Comparison of ENCODE assay signal across 8 cellular contexts in genomic region chr1:220089650-220090556, GRCh38. TPM values are rescaled to one million over a fixed set of nuclear protein-coding genes. Genes with fewer than 3 reads are reported as not detected.
DNase-seq lines count a peak whose midpoint lies in the region; ATAC-seq, FAIRE-seq and TF ChIP-seq lines count a peak whose summit lies in the region.

A gene with protein sequence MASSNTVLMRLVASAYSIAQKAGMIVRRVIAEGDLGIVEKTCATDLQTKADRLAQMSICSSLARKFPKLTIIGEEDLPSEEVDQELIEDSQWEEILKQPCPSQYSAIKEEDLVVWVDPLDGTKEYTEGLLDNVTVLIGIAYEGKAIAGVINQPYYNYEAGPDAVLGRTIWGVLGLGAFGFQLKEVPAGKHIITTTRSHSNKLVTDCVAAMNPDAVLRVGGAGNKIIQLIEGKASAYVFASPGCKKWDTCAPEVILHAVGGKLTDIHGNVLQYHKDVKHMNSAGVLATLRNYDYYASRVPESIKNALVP (minus strand): TSS chr1:220089788. CDS start chr1:220079846, 9,942 bp downstream.

- ATAC-seq in HG02678 (IDR thresholded peaks at IDR 0.05; ENCODE audit: unreplicated experiment) (peak; percentile 56), Right ventricle myocardium inferior (peak; percentile 85), pancreas (peak; percentile 69 to 89 (median 80))
- ATAC-seq in activated naive CD8-positive, alpha-beta T cell treated with anti-CD3 and anti-CD28 coated beads, Interleukin-2, amount 10 ng/mL, durations not matched to agents 7 days and 5 days (ENCODE audit: low read depth): peak; percentile 82

- peaks cover 42% of the 10 kb centered on the region for H3F3A ChIP-seq in SU-DHL-6 (ENCODE audit: insufficient read depth)

- H3K27me3 ChIP-seq in SU-DHL-6 (ENCODE audit: low read length) (no peaks in the 10 kb centered on the region), pancreas (no peaks in the 10 kb centered on the region), tibial artery (no peaks in the 10 kb centered on the region)

- H2AFZ ChIP-seq in SU-DHL-6 (ENCODE audit: low read depth, low read length, severe bottlenecking): peak within 1 kb of the TSS; percentile 66

- peaks cover 7% of the 10 kb centered on the region for H3K4me1 Mint-ChIP-seq in activated naive CD8-positive, alpha-beta T cell treated with anti-CD3 and anti-CD28 coated beads, Interleukin-2, amount 10 ng/mL, durations not matched to agents 7 days and 5 days

- FAIRE-seq in pancreas (lab: Jason Lieb, UNC): peak; percentile 76

- no peaks in the 10 kb centered on the region for H3K9me2 ChIP-seq in SU-DHL-6 (replicated peaks; ENCODE audit: insufficient read depth, low read length)

- TF ChIP-seq CTCF in GM12865 (IDR thresholded peaks at IDR 0.05; ENCODE audit: insufficient read depth, low read depth, low read length, missing control alignments) (no peak), SU-DHL-6 (IDR thresholded peaks at IDR 0.05; ENCODE audit: insufficient read depth, low read length, poor library complexity, severe bottlenecking) (no peak), pancreas (IDR thresholded peaks at IDR 0.05) (no peak), tibial artery (IDR thresholded peaks at IDR 0.05) (no peak)

- POLR2A ChIA-PET in activated naive CD8-positive, alpha-beta T cell treated with anti-CD3 and anti-CD28 coated beads, Interleukin-2, amount 10 ng/mL, durations not matched to agents 7 days and 5 days (lab: Charles Lee): interaction anchor here (0.6 to 2.5 kb wide), 10 partner anchors 13 to 643 kb away, joined by 3 to 10 read pairs (median 4); partner anchors contain the start of gene EPRS1

- no peaks in the 10 kb centered on the region for H3K36me3 Mint-ChIP-seq in activated naive CD8-positive, alpha-beta T cell treated with anti-CD3 and anti-CD28 coated beads, Interleukin-2, amount 10 ng/mL, durations not matched to agents 7 days and 5 days

- H3K27ac ChIP-seq in SU-DHL-6 (ENCODE audit: low read depth, low read length) (peak within 1 kb of the TSS; percentile 89), pancreas (peak within 1 kb of the TSS in 2 of 4 donors; percentile 41 to 60), tibial artery (peak within 1 kb of the TSS; percentile 64 to 65)

- 2% methylated on average over 35 of the region's 35 CpGs for WGBS in pancreas, 2 donors

- H3K4me3 ChIP-seq in GM12865 (ENCODE audit: low read depth, low read length) (peak within 1 kb of the TSS; percentile 85), SU-DHL-6 (ENCODE audit: insufficient read depth, low read length, poor library complexity, severe bottlenecking) (peak within 1 kb of the TSS; percentile 95), pancreas (peak within 1 kb of the TSS; percentile 33 to 58 (median 49)), tibial artery (peak within 1 kb of the TSS; percentile 53 to 67)

- H3K27ac Mint-ChIP-seq in activated naive CD8-positive, alpha-beta T cell treated with anti-CD3 and anti-CD28 coated beads, Interleukin-2, amount 10 ng/mL, durations not matched to agents 7 days and 5 days: peak within 1 kb of the TSS; percentile 86

- H3K4me3 Mint-ChIP-seq in activated naive CD8-positive, alpha-beta T cell treated with anti-CD3 and anti-CD28 coated beads, Interleukin-2, amount 10 ng/mL, durations not matched to agents 7 days and 5 days: peak within 1 kb of the TSS; percentile 96

- H4K20me1 ChIP-seq in SU-DHL-6 (ENCODE audit: low read depth, low read length): no peaks in the 10 kb centered on the region

- peaks cover 51% of the 10 kb centered on the region for H3K79me2 ChIP-seq in SU-DHL-6 (ENCODE audit: insufficient read depth, low read length)

- no peaks in the 10 kb centered on the region for H3K9me3 ChIP-seq in SU-DHL-6 (ENCODE audit: insufficient read depth, low read length)
- no peaks in the 10 kb centered on the region for H3K9me3 ChIP-seq in pancreas
- H3K9me3 ChIP-seq in tibial artery: no peaks in the 10 kb centered on the region

- H3K4me1 ChIP-seq in pancreas (peaks cover 0 to 4% (median under 1%) of the 10 kb centered on the region in 3 donors), tibial artery (peaks cover 0 to 14% (median 2%) of the 10 kb centered on the region in 4 donors)

- DNase-seq in GM12865 (ENCODE audit: low read depth): peak; percentile 99
- peak; percentile 99 for DNase-seq in NCI-H128 (lab: John Stamatoyannopoulos, UW; ENCODE audit: unreplicated experiment)
- DNase-seq in activated naive CD8-positive, alpha-beta T cell treated with anti-CD3 and anti-CD28 coated beads, Interleukin-2, amount 10 ng/mL, durations not matched to agents 7 days and 5 days: peak; percentile 90
- DNase-seq in Right ventricle myocardium inferior (ENCODE audit: missing footprints): peak; percentile 94
- peak; percentile 94 to 98 (median 95) for DNase-seq in pancreas
- peak; percentile 93 to 95 for DNase-seq in tibial artery

- peaks cover 1% of the 10 kb centered on the region; the same call in 1 of the 2 replicates for H3K36me3 ChIP-seq in SU-DHL-6 (ENCODE audit: low read length)
- H3K36me3 ChIP-seq in pancreas: no peaks in the 10 kb centered on the region
- no peaks in the 10 kb centered on the region for H3K36me3 ChIP-seq in tibial artery

- intact Hi-C loops in Right ventricle myocardium inferior (cut with DNase I) (no loop called here), pancreas (cut with DNase I) (no loop called here), tibial artery (cut with DNase I; ENCODE audit: low total_unique reads) (loop anchor here (5.0 kb wide), 1 partner anchor 43 kb away; the partner anchor contains the start of gene EPRS1)

- peak within 1 kb of the TSS; percentile 78 for H3K9ac ChIP-seq in SU-DHL-6 (ENCODE audit: low read length)

- peak within 1 kb of the TSS; percentile 90 for H3K4me2 ChIP-seq in SU-DHL-6 (ENCODE audit: low read depth, low read length, poor library complexity, severe bottlenecking)

- no peaks in the 10 kb centered on the region for H3K27me3 Mint-ChIP-seq in activated naive CD8-positive, alpha-beta T cell treated with anti-CD3 and anti-CD28 coated beads, Interleukin-2, amount 10 ng/mL, durations not matched to agents 7 days and 5 days

- H3K9me3 Mint-ChIP-seq in activated naive CD8-positive, alpha-beta T cell treated with anti-CD3 and anti-CD28 coated beads, Interleukin-2, amount 10 ng/mL, durations not matched to agents 7 days and 5 days: no peaks in the 10 kb centered on the region

RNA-seq across cellular contexts. Expression of the gene that starts here (rescaled TPM):
- total RNA-seq in activated naive CD8-positive, alpha-beta T cell treated with anti-CD3 and anti-CD28 coated beads, Interleukin-2, amount 10 ng/mL, durations not matched to agents 7 days and 5 days: 10 to 100 TPM; 18.4 to 23.3 TPM
- total RNA-seq in Right ventricle myocardium inferior: 19.1 TPM
- 10 to 100 TPM in 1 of 6 donors, 1 to 10 TPM in 5; 4.2 to 11.5 (median 6.4) TPM for total RNA-seq in pancreas
- 10 to 100 TPM in 1 of 2 donors, 1 to 10 TPM in 1; 4.6 to 12.4 TPM for polyA plus RNA-seq in pancreas
